Comparison of ENCODE assay signal across 9 cellular contexts in the genomic region with DNA sequence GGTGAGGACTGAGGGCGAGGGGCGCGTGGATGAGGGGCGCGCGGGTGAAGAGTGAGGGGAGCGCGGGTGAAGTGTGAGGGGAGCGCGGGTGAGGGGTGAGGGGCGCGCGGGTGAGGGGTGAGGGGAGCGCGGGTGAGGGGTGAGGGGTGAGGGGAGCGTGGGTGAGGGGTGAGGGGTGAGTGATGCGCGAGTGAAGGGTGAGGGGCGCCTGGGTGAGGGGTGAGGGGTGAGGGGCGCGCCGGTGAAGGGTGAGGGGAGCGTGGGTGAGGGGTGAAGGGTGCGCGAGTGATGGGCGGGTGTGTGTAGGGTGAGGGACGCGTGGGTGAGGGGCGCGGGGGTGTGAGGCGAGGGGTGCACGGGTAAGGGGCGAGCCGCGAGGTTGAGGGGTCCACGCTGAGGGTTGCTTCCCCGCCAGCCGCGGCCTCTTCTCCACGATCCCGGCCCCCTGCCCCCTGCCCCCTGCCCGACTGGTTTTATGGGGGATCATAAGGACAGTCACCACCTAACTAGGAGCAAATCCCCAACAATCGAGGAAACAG. TPM values are rescaled to one million over a fixed set of nuclear protein-coding genes. Genes with fewer than 3 reads are reported as not detected.
DNase-seq lines count a peak whose midpoint lies in the region; ATAC-seq, FAIRE-seq and TF ChIP-seq lines count a peak whose summit lies in the region.
"Had no signal": no experiment of that assay in that cellular context is flagged by ENCODE, and none has a peak within 500 bp of the region (broad histone marks: within the 10 kb centered on the region; RNA-seq: fewer than 3 reads in every experiment).

No MANE protein-coding gene starts in this region.

- H3K4me1 ChIP-seq in K562 (replicated peaks in 1 of 2; ENCODE audit: control insufficient read depth in 2 of 2, insufficient read depth in 2 of 2, low read length in 2 of 2) = peaks cover 6 to 28% of the 10 kb centered on the region in 2 experiments; a peak in 4 of 5 replicates

- TF ChIP-seq POLR2A in K562 (conservative IDR thresholded peaks at IDR 0.05) = no peak

- H3K27ac ChIP-seq in HL-60 (replicated peaks) = peak overlapping the region; percentile 79
- no peak overlapping the region for H3K27ac ChIP-seq in K562 (ENCODE audit: extremely low read depth, low read depth, low read length)
- peak overlapping the region; percentile 46 for H3K27ac ChIP-seq in layer of hippocampus (ENCODE audit: low read depth, low read length)
- H3K27ac ChIP-seq in substantia nigra (ENCODE audit: low read depth, low read length, poor library complexity, severe bottlenecking) = peak overlapping the region; percentile 45

- no peak for TF ChIP-seq CTCF in HL-60 (IDR thresholded peaks at IDR 0.05; ENCODE audit: insufficient read depth, low read length)
- no peak for TF ChIP-seq CTCF in K562 (IDR thresholded peaks at IDR 0.05 in 2 of 3, conservative IDR thresholded peaks at IDR 0.05 in 1 of 3; ENCODE audit: insufficient read depth in 2 of 3, low read depth in 1 of 3, low read length in 3 of 3)

- H3K4me3 ChIP-seq in HL-60 (replicated peaks; ENCODE audit: insufficient read depth, low read length) (peak overlapping the region; percentile 92), K562 (peak overlapping the region; percentile 52; the same call in 1 of the 2 replicates)

- CTCF ChIA-PET in K562 (lab: Yijun Ruan, JAX; ENCODE audit: low intra/inter-chr PET ratio) = no interaction called here

- ATAC-seq in K562 = no peak
- ATAC-seq in HG03095 (IDR thresholded peaks at IDR 0.05; ENCODE audit: unreplicated experiment) = no peak

- no peaks in the 10 kb centered on the region for H3K9me1 ChIP-seq in K562 (ENCODE audit: control insufficient read depth, insufficient read depth, low read length)

- POLR2A ChIA-PET in K562 (lab: Yijun Ruan, JAX) = interaction anchor here (1.6 kb wide), 1 partner anchor 10 kb away, joined by 3 read pairs; no protein-coding TSS in a partner anchor

- WGBS in K562 (ENCODE audit: insufficient coverage, low coverage, missing lambda C conversion rate) = 100% methylated on average over 1 of the region's 43 CpGs

- DNase-seq in HL-60 (ENCODE audit: low read depth in 1 of 2, low spot score in 1 of 2) (no peak), K562 (ENCODE audit: extremely low read depth in 1 of 4, low spot score in 3 of 4) (no peak), substantia nigra (lab: John Stamatoyannopoulos, UW) (peak in 1 of 49 donors; percentile 63), anterior cingulate cortex (lab: John Stamatoyannopoulos, UW) (no peak), NCI-H1436 (lab: John Stamatoyannopoulos, UW) (no peak), SIG-M5 treated with dmso at 0.1 percent for 504 hours (lab: John Stamatoyannopoulos, UW; ENCODE audit: unreplicated experiment) (no peak)

- BruUV-seq in K562 (replicated peaks; lab: Mats Ljungman, UMichigan) = no TSS peak

- TF ChIP-seq RAD21 in K562 (CRISPR knock-in tag; conservative IDR thresholded peaks at IDR 0.05 in 1 of 2, IDR thresholded peaks at IDR 0.05 in 1 of 2) = no peak

- in situ Hi-C loops in K562 (cut with MboI) = no loop called here

- H3K9ac ChIP-seq in K562 (ENCODE audit: insufficient read depth in 1 of 2, low read depth in 2 of 2, low read length in 2 of 2) = peak overlapping the region in 1 of 2 experiments; percentile 90; a peak in 1 of 4 replicates

- FAIRE-seq in K562 (lab: Jason Lieb, UNC) = no peak

- no peaks in the 10 kb centered on the region for H3K9me3 ChIP-seq in K562 (replicated peaks; ENCODE audit: control insufficient read depth, insufficient read depth, low read depth, low read length)

- H3K36me3 ChIP-seq in K562 (ENCODE audit: control insufficient read depth, insufficient read depth, low read length) = no peaks in the 10 kb centered on the region

- peaks cover 8% of the 10 kb centered on the region; the same call in 1 of the 3 replicates for H3K79me2 ChIP-seq in K562 (ENCODE audit: control insufficient read depth, insufficient read depth, low read length)

- no peaks in the 10 kb centered on the region for H4K20me1 ChIP-seq in K562 (replicated peaks; ENCODE audit: control insufficient read depth, insufficient read depth, low read length)

- intact Hi-C loops in K562 (cut with micrococcal nuclease) = no loop called here

- no peaks in the 10 kb centered on the region for H3K27me3 ChIP-seq in HL-60 (ENCODE audit: insufficient read depth, poor library complexity, severe bottlenecking)
- no peaks in the 10 kb centered on the region for H3K27me3 ChIP-seq in K562 (ENCODE audit: control insufficient read depth in 2 of 2, insufficient read depth in 2 of 2, low read length in 2 of 2)
- H3K27me3 ChIP-seq in layer of hippocampus (ENCODE audit: control insufficient read depth, insufficient read depth, low read length) = no peaks in the 10 kb centered on the region

- TF ChIP-seq EP300 in K562 (IDR thresholded peaks at IDR 0.05; ENCODE audit: low read length) = no peak

- H2AFZ ChIP-seq in K562 (ENCODE audit: low read depth, low read length) = peak overlapping the region; percentile 89; the same call in 1 of the 2 replicates

- no peak overlapping the region for H3K4me2 ChIP-seq in K562 (ENCODE audit: insufficient read depth, low read length)

TF ChIP-seq in K562, 482 proteins besides CTCF, POLR2A, EP300 and RAD21 (continues in another document):
- TF ChIP-seq, protein P1, sequence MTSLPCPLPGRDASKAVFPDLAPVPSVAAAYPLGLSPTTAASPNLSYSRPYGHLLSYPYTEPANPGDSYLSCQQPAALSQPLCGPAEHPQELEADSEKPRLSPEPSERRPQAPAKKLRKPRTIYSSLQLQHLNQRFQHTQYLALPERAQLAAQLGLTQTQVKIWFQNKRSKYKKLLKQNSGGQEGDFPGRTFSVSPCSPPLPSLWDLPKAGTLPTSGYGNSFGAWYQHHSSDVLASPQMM (CRISPR knock-in tag; IDR thresholded peaks at IDR 0.05) = no peak
- TF ChIP-seq MTF1 (CRISPR knock-in tag; IDR thresholded peaks at IDR 0.05; ENCODE audit: borderline replicate concordance) = no peak
- TF ChIP-seq CBX2 (IDR thresholded peaks at IDR 0.05; ENCODE audit: insufficient read depth, low read length, poor library complexity, severe bottlenecking) = no peak

RNA-seq across cellular contexts. Expression of a gene that starts 1.1 kb away (rescaled TPM):
- 7.5 and 14.8 TPM in 2 replicates for total RNA-seq in K562 (2011; cell fraction: chromatin; rRNA removed; ENCODE audit: low replicate concordance)
- total RNA-seq in K562 (2011; cell fraction: nucleolus; rRNA removed) = 18.7 and 18.8 TPM in 2 replicates
- 9.4 and 11.6 TPM in 2 replicates for total RNA-seq in K562 (2011; cell fraction: nucleoplasm; rRNA removed)
- total RNA-seq in K562 (2014; rRNA removed) = 12.9 and 17.2 TPM in 2 replicates
- total RNA-seq in K562 (2014; rRNA removed; fragmentation: Illumina TruSeq; extraction: Trizol) = 1.1 and 1.9 TPM in 2 replicates
- 6.1 and 6.5 TPM in 2 replicates for total RNA-seq in K562 (2015; rRNA removed; fragmentation: Illumina TruSeq; extraction: Trizol)
- total RNA-seq in K562 (2021) = 17.2 and 17.5 TPM in 2 replicates
- 5.3 and 5.6 TPM in 2 replicates for polyA plus RNA-seq in K562 (2011; rRNA removed)
- polyA plus RNA-seq in K562 (2011; cell fraction: cytosol; rRNA removed) = 8.8 and 27.2 TPM in 2 replicates
- polyA plus RNA-seq in K562 (2011; cell fraction: nucleus; rRNA removed) = 7.4 and 16.2 TPM in 2 replicates
- 9.1 and 10.4 TPM in 2 replicates for polyA plus RNA-seq in K562 (2012)
- polyA plus RNA-seq in K562 (2014; fragmentation: Illumina TruSeq; extraction: Trizol) = 3.3 and 8.6 TPM in 2 replicates
- under 1 TPM; 0.25 to 0.38 TPM for polyA plus RNA-seq in K562 (2014; fragmentation: Nextera tagmentation; extraction: Ambion mirVana)
- 12.7 and 17.7 TPM in 2 replicates for polyA plus RNA-seq in K562 (2014; rRNA removed)
- 1.6 and 3.7 TPM in 2 replicates for polyA minus RNA-seq in K562 (2011; rRNA and poly(A)+ RNA removed)
- 5.3 and 6.8 TPM in 2 replicates for polyA minus RNA-seq in K562 (2011; cell fraction: cytosol; rRNA and poly(A)+ RNA removed)
- 3.9 and 4.6 TPM in 2 replicates for polyA minus RNA-seq in K562 (2011; cell fraction: nucleus; rRNA and poly(A)+ RNA removed)

RNA-seq across cellular contexts. Expression of a gene that starts 11.9 kb away (rescaled TPM):
- not detected in 2 replicates for total RNA-seq in K562 (2011; cell fraction: chromatin; rRNA removed; ENCODE audit: low replicate concordance)
- not detected in 2 replicates for total RNA-seq in K562 (2011; cell fraction: nucleolus; rRNA removed)
- total RNA-seq in K562 (2011; cell fraction: nucleoplasm; rRNA removed) = not detected in 2 replicates
- total RNA-seq in K562 (2014; rRNA removed) (not detected in 2 replicates), K562 (2014; rRNA removed; fragmentation: Illumina TruSeq; extraction: Trizol) (not detected in 2 replicates), K562 (2015; rRNA removed; fragmentation: Illumina TruSeq; extraction: Trizol) (not detected in 2 replicates), K562 (2021) (not detected in 2 replicates)
- polyA plus RNA-seq in K562 (2011; rRNA removed) (not detected in 2 replicates), K562 (2014; fragmentation: Illumina TruSeq; extraction: Trizol) (not detected in 2 replicates), K562 (2014; fragmentation: Nextera tagmentation; extraction: Ambion mirVana) (under 1 TPM; 0.24 to 0.36 TPM), K562 (2014; rRNA removed) (not detected in 2 replicates)
- polyA plus RNA-seq in K562 (2011; cell fraction: cytosol; rRNA removed) = not detected in 2 replicates
- not detected in 2 replicates for polyA plus RNA-seq in K562 (2011; cell fraction: nucleus; rRNA removed)
- 0.91 and 1.2 TPM in 2 replicates for polyA plus RNA-seq in K562 (2012)
- not detected in 2 replicates for polyA minus RNA-seq in K562 (2011; rRNA and poly(A)+ RNA removed)
- not detected in 2 replicates for polyA minus RNA-seq in K562 (2011; cell fraction: cytosol; rRNA and poly(A)+ RNA removed)
- polyA minus RNA-seq in K562 (2011; cell fraction: nucleus; rRNA and poly(A)+ RNA removed) = not detected in 2 replicates
- total RNA-seq: myocyte had no signal

RNA-seq across cellular contexts. Expression of a gene that starts 35.8 kb away (rescaled TPM):
- 25.7 and 39.5 TPM in 2 replicates for total RNA-seq in K562 (2011; cell fraction: chromatin; rRNA removed; ENCODE audit: low replicate concordance)
- total RNA-seq in K562 (2011; cell fraction: nucleolus; rRNA removed) = 17.0 and 20.5 TPM in 2 replicates
- total RNA-seq in K562 (2011; cell fraction: nucleoplasm; rRNA removed) = 29.1 and 53.2 TPM in 2 replicates
- 68.7 and 78.9 TPM in 2 replicates for total RNA-seq in K562 (2014; rRNA removed)
- 85.5 and 87.5 TPM in 2 replicates for total RNA-seq in K562 (2014; rRNA removed; fragmentation: Illumina TruSeq; extraction: Trizol)
- total RNA-seq in K562 (2015; rRNA removed; fragmentation: Illumina TruSeq; extraction: Trizol) = 86.1 and 98.0 TPM in 2 replicates
- 132 and 139 TPM in 2 replicates for total RNA-seq in K562 (2021)
- 105 and 124 TPM in 2 replicates for polyA plus RNA-seq in K562 (2011; rRNA removed)
- 110 and 120 TPM in 2 replicates for polyA plus RNA-seq in K562 (2011; cell fraction: cytosol; rRNA removed)
- 47.8 and 53.9 TPM in 2 replicates for polyA plus RNA-seq in K562 (2011; cell fraction: nucleus; rRNA removed)
- polyA plus RNA-seq in K562 (2012) = 78.8 and 97.0 TPM in 2 replicates
- 46.5 and 49.6 TPM in 2 replicates for polyA plus RNA-seq in K562 (2014; fragmentation: Illumina TruSeq; extraction: Trizol)
- 10 to 100 TPM; 27.0 to 51.2 TPM for polyA plus RNA-seq in K562 (2014; fragmentation: Nextera tagmentation; extraction: Ambion mirVana)
- 92.3 and 98.7 TPM in 2 replicates for polyA plus RNA-seq in K562 (2014; rRNA removed)
- 41.9 and 67.5 TPM in 2 replicates for polyA minus RNA-seq in K562 (2011; rRNA and poly(A)+ RNA removed)
- 50.7 and 54.0 TPM in 2 replicates for polyA minus RNA-seq in K562 (2011; cell fraction: cytosol; rRNA and poly(A)+ RNA removed)
- polyA minus RNA-seq in K562 (2011; cell fraction: nucleus; rRNA and poly(A)+ RNA removed) = 5.0 and 14.0 TPM in 2 replicates
